14 cellular contexts compared by ENCODE assay signal in the genomic region with DNA sequence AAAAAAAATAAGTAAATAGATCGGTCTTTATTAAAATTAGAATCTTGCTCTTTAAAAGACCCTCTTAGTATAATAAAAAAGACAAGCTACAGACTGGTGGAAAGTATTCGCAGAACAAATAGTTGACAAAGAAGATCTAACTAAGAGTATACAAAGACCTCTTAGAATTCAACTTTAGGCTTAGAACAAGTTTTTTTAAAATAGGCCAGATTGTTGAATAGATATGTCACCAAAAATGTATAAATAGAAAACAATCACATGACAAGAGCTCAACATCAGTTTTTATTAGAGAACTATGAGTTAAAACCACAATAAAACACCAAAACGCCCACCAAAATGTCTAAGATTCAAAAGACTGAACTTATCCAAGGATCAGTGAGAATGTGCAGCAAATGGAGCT.
"Had no signal": no experiment of that assay in that cellular context is flagged by ENCODE, and none has a peak within 500 bp of the region (broad histone marks: within the 10 kb centered on the region; RNA-seq: fewer than 3 reads in every experiment).

No MANE protein-coding gene starts in this region.

- H3K36me3 ChIP-seq: heart left ventricle, neutrophil had no signal

- H3K4me3 ChIP-seq: heart left ventricle, lung, psoas muscle, skin epidermis had no signal

- H3K27me3 ChIP-seq: heart left ventricle, neutrophil had no signal

- H3K9me3 ChIP-seq: heart left ventricle, neutrophil, psoas muscle had no signal

- H3K4me1 ChIP-seq: heart left ventricle, psoas muscle had no signal

- DNase-seq: effector memory CD4-positive, alpha-beta T cell; heart left ventricle; hypothalamus; left cardiac atrium; left ventricle myocardium superior; mesenchymal stem cell; naive thymus-derived CD4-positive, alpha-beta T cell; psoas muscle; stimulated activated CD4-positive, alpha-beta T cell treated with anti-CD3 and anti-CD28 coated beads, Interleukin-2, amount 100 ng/mL, for 24 hours; stimulated activated naive CD4-positive, alpha-beta T cell; trophoblast cell had no signal

- H3K27ac ChIP-seq: heart left ventricle, neutrophil, psoas muscle, skin epidermis had no signal
